ENCODE assay signal across 31 cellular contexts in genomic region chr14:52538648-52539047, GRCh38.
"Had no signal": no experiment of that assay in that cellular context is flagged by ENCODE, and none has a peak within 500 bp of the region (broad histone marks: within the 10 kb centered on the region; RNA-seq: fewer than 3 reads in every experiment).

No MANE protein-coding gene starts in this region.

- H3K4me1 Mint-ChIP-seq: activated CD4-positive, alpha-beta T cell treated with anti-CD3 and anti-CD28 coated beads for 36 hours; nephron progenitor cell had no signal

- H3K9me3 ChIP-seq: adrenal gland, body of pancreas, colonic mucosa, gastrocnemius medialis, left ventricle myocardium inferior, mucosa of descending colon, neutrophil, ovary, right lobe of liver, thoracic aorta, uterus had no signal

- H3K9me3 Mint-ChIP-seq: activated naive CD4-positive, alpha-beta T cell treated with anti-CD3 and anti-CD28 coated beads for 36 hours; activated naive CD8-positive, alpha-beta T cell treated with anti-CD3 and anti-CD28 coated beads for 36 hours; effector memory CD8-positive, alpha-beta T cell; nephron progenitor cell; stimulated activated naive CD8-positive, alpha-beta T cell treated with anti-CD3 and anti-CD28 coated beads, Interleukin-15, Interleukin-2, amounts not matched to agents 100 ng/mL and 50 ng/mL, for 24 hours had no signal

- H3K27ac ChIP-seq: adrenal gland, body of pancreas, colonic mucosa, gastrocnemius medialis, hepatocyte, left ventricle myocardium inferior, neutrophil, ovary, right lobe of liver, thoracic aorta, uterus had no signal

- H3K4me3 Mint-ChIP-seq: activated CD4-positive, alpha-beta T cell treated with anti-CD3 and anti-CD28 coated beads for 36 hours; activated CD8-positive, alpha-beta memory T cell treated with anti-CD3 and anti-CD28 coated beads, Interleukin-2, amount 10 ng/mL, durations not matched to agents 7 days and 5 days; activated CD8-positive, alpha-beta T cell treated with anti-CD3 and anti-CD28 coated beads, Interleukin-2, amount 10 ng/mL, durations not matched to agents 7 days and 5 days; activated naive CD4-positive, alpha-beta T cell treated with anti-CD3 and anti-CD28 coated beads for 36 hours; activated naive CD8-positive, alpha-beta T cell treated with anti-CD3 and anti-CD28 coated beads for 36 hours; effector memory CD8-positive, alpha-beta T cell; nephron progenitor cell; stimulated activated naive CD8-positive, alpha-beta T cell treated with anti-CD3 and anti-CD28 coated beads, Interleukin-15, Interleukin-2, amounts not matched to agents 100 ng/mL and 50 ng/mL, for 24 hours had no signal

- H3K27me3 ChIP-seq: adrenal gland, body of pancreas, colonic mucosa, dorsolateral prefrontal cortex, gastrocnemius medialis, hepatocyte, neutrophil, ovary, right lobe of liver, uterus had no signal

- H3K27ac Mint-ChIP-seq: activated CD4-positive, alpha-beta T cell treated with anti-CD3 and anti-CD28 coated beads for 36 hours; activated CD8-positive, alpha-beta memory T cell treated with anti-CD3 and anti-CD28 coated beads, Interleukin-2, amount 10 ng/mL, durations not matched to agents 7 days and 5 days; activated naive CD4-positive, alpha-beta T cell treated with anti-CD3 and anti-CD28 coated beads for 36 hours; activated naive CD8-positive, alpha-beta T cell treated with anti-CD3 and anti-CD28 coated beads for 36 hours; effector memory CD8-positive, alpha-beta T cell; nephron progenitor cell; progenitor cell of endocrine pancreas; stimulated activated naive CD8-positive, alpha-beta T cell treated with anti-CD3 and anti-CD28 coated beads, Interleukin-15, Interleukin-2, amounts not matched to agents 100 ng/mL and 50 ng/mL, for 24 hours had no signal

- ATAC-seq: activated CD4-positive, alpha-beta T cell treated with anti-CD3 and anti-CD28 coated beads for 36 hours; activated CD8-positive, alpha-beta memory T cell treated with anti-CD3 and anti-CD28 coated beads, Interleukin-2, amount 10 ng/mL, durations not matched to agents 7 days and 5 days; activated CD8-positive, alpha-beta T cell treated with anti-CD3 and anti-CD28 coated beads, Interleukin-2, amount 10 ng/mL, durations not matched to agents 7 days and 5 days; body of pancreas; effector memory CD8-positive, alpha-beta T cell; gastrocnemius medialis; mucosa of descending colon; right lobe of liver had no signal

- DNase-seq: activated CD4-positive, alpha-beta T cell treated with anti-CD3 and anti-CD28 coated beads for 36 hours; activated CD4-positive, CD25-positive, alpha-beta regulatory T cell; activated CD8-positive, alpha-beta memory T cell treated with anti-CD3 and anti-CD28 coated beads, Interleukin-2, amount 10 ng/mL, durations not matched to agents 7 days and 5 days; activated CD8-positive, alpha-beta T cell treated with anti-CD3 and anti-CD28 coated beads, Interleukin-2, amount 10 ng/mL, durations not matched to agents 7 days and 5 days; activated effector memory CD4-positive, alpha-beta T cell treated with anti-CD3 and anti-CD28 coated beads, Interleukin-2, amount 50 U/mL, for 16 hours; activated naive CD4-positive, alpha-beta T cell treated with anti-CD3 and anti-CD28 coated beads for 36 hours; activated naive CD8-positive, alpha-beta T cell treated with anti-CD3 and anti-CD28 coated beads for 36 hours; adrenal gland; aorta; body of pancreas; cerebellar nuclear complex; colonic mucosa; dorsolateral prefrontal cortex; effector memory CD8-positive, alpha-beta T cell; erythroblast; gastrocnemius medialis; islet precursor cell; left ventricle myocardium inferior; mucosa of descending colon; nephron progenitor cell; ovary; right lobe of liver; stimulated activated CD4-positive, alpha-beta T cell treated with anti-CD3 and anti-CD28 coated beads, Interleukin-4, amount 100 ng/mL, for 1 hour; T1000; trophoblast cell; uterus had no signal

- H3K27me3 Mint-ChIP-seq: activated CD4-positive, alpha-beta T cell treated with anti-CD3 and anti-CD28 coated beads for 36 hours; activated CD8-positive, alpha-beta memory T cell treated with anti-CD3 and anti-CD28 coated beads, Interleukin-2, amount 10 ng/mL, durations not matched to agents 7 days and 5 days; activated naive CD8-positive, alpha-beta T cell treated with anti-CD3 and anti-CD28 coated beads for 36 hours; effector memory CD8-positive, alpha-beta T cell; progenitor cell of endocrine pancreas; stimulated activated naive CD8-positive, alpha-beta T cell treated with anti-CD3 and anti-CD28 coated beads, Interleukin-15, Interleukin-2, amounts not matched to agents 100 ng/mL and 50 ng/mL, for 24 hours had no signal
